Comparison of ENCODE assay signal across 39 cellular contexts in the genomic region with DNA sequence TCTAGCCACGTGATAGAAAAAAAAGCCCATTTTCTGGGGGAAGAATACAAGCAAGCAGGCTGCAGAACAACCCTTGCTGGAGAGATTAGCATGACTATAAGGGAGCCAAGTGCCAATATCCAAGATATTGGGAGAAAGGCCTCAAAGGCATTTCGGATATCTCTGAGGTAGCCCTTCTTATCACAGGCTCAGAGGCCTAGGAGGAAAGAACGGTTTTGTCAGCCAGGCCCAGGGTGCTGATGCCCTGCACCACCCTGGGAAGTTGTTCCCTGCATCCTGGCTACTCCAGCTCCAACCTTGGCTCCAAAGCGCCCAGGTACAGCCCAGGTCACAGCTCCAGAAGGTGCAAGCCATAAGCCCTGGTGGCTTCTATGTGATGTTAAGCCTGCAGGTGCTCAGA.
"Had no signal": no experiment of that assay in that cellular context is flagged by ENCODE, and none has a peak within 500 bp of the region (broad histone marks: within the 10 kb centered on the region; RNA-seq: fewer than 3 reads in every experiment).

No MANE protein-coding gene starts in this region.

- H3K4me3 Mint-ChIP-seq: activated naive CD4-positive, alpha-beta T cell treated with anti-CD3 and anti-CD28 coated beads for 36 hours; activated naive CD4-positive, alpha-beta T cell treated with anti-CD3 and anti-CD28 coated beads, Interleukin-2, amount 10 ng/mL, durations not matched to agents 7 days and 5 days; activated naive CD4-positive, alpha-beta T cell treated with anti-CD3 and anti-CD28 coated beads, Interleukin-2, amount 50 U/mL, for 24 hours; activated naive CD8-positive, alpha-beta T cell; activated naive CD8-positive, alpha-beta T cell treated with anti-CD3 and anti-CD28 coated beads, Interleukin-2, amount 10 ng/mL, durations not matched to agents 7 days and 5 days; activated naive CD8-positive, alpha-beta T cell treated with anti-CD3 and anti-CD28 coated beads, Interleukin-2, amount 50 U/mL, for 24 hours; activated T-cell treated with anti-CD3 and anti-CD28 coated beads, Interleukin-2, amount 50 U/mL, for 24 hours; activated T-cell treated with anti-CD3 and anti-CD28 coated beads, Interleukin-2, amount 50 U/mL, for 4 hours; activated T-cell treated with anti-CD3 and anti-CD28 coated beads, Interleukin-2, amount 50 U/mL, for 72 hours; activated T-helper 1 cell treated with anti-CD3 and anti-CD28 coated beads, Interleukin-12 subunit alpha, Interleukin-12 subunit beta, Interleukin-2, Interleukin-4 antibody, amounts not matched to agents 30 ng/mL and 10 ng/mL and 1 ng/mL, durations not matched to agents 14 hours and 24 hours and 36 hours; activated T-helper 17 cell treated with anti-CD3 and anti-CD28 coated beads, Interleukin-2, amount 50 U/mL, for 72 hours; brain; central memory CD8-positive, alpha-beta T cell had no signal

- H3K36me3 Mint-ChIP-seq: activated naive CD4-positive, alpha-beta T cell treated with anti-CD3 and anti-CD28 coated beads, Interleukin-2, amount 10 ng/mL, durations not matched to agents 7 days and 5 days had no signal

- H3K27ac ChIP-seq: adrenal gland, ascending aorta, body of pancreas, brain microvascular endothelial cell, breast epithelium, cardiac muscle cell had no signal

- H3K4me1 Mint-ChIP-seq: activated naive CD4-positive, alpha-beta T cell treated with anti-CD3 and anti-CD28 coated beads, Interleukin-2, amount 10 ng/mL, durations not matched to agents 7 days and 5 days; activated naive CD4-positive, alpha-beta T cell treated with anti-CD3 and anti-CD28 coated beads, Interleukin-2, amount 50 U/mL, for 24 hours; activated naive CD8-positive, alpha-beta T cell treated with anti-CD3 and anti-CD28 coated beads, Interleukin-2, amount 10 ng/mL, durations not matched to agents 7 days and 5 days; activated naive CD8-positive, alpha-beta T cell treated with anti-CD3 and anti-CD28 coated beads, Interleukin-2, amount 50 U/mL, for 24 hours; activated T-helper 17 cell treated with anti-CD3 and anti-CD28 coated beads, Interleukin-2, amount 50 U/mL, for 72 hours; brain; central memory CD8-positive, alpha-beta T cell had no signal

- FAIRE-seq: astrocyte, bronchial epithelial cell had no signal

- H3K4me1 ChIP-seq: ascending aorta, body of pancreas, breast epithelium had no signal

- H3K9me3 Mint-ChIP-seq: central memory CD8-positive, alpha-beta T cell had no signal

- H3K36me3 ChIP-seq: adrenal gland, ascending aorta, brain microvascular endothelial cell, breast epithelium, cardiac muscle cell had no signal

- H3K27me3 Mint-ChIP-seq: activated naive CD4-positive, alpha-beta T cell treated with anti-CD3 and anti-CD28 coated beads, Interleukin-2, amount 10 ng/mL, durations not matched to agents 7 days and 5 days; activated naive CD8-positive, alpha-beta T cell; activated naive CD8-positive, alpha-beta T cell treated with anti-CD3 and anti-CD28 coated beads, Interleukin-2, amount 10 ng/mL, durations not matched to agents 7 days and 5 days; activated naive CD8-positive, alpha-beta T cell treated with anti-CD3 and anti-CD28 coated beads, Interleukin-2, amount 50 U/mL, for 24 hours; central memory CD8-positive, alpha-beta T cell had no signal

- ATAC-seq: activated naive CD4-positive, alpha-beta T cell treated with anti-CD3 and anti-CD28 coated beads, Interleukin-2, amount 50 U/mL, for 72 hours; activated naive CD8-positive, alpha-beta T cell treated with anti-CD3 and anti-CD28 coated beads, Interleukin-2, amount 50 U/mL, for 24 hours; activated T-cell treated with anti-CD3 and anti-CD28 coated beads, Interleukin-2, amount 50 U/mL, for 4 hours; activated T-cell treated with anti-CD3 and anti-CD28 coated beads, Interleukin-2, amount 50 U/mL, for 72 hours; activated T-helper 17 cell treated with anti-CD3 and anti-CD28 coated beads, Interleukin-2, amount 50 U/mL, for 72 hours; body of pancreas had no signal

- H3K4me3 ChIP-seq: adrenal gland, ascending aorta, body of pancreas, breast epithelium, cardiac muscle cell had no signal

- H3K27ac Mint-ChIP-seq: activated naive CD4-positive, alpha-beta T cell treated with anti-CD3 and anti-CD28 coated beads for 36 hours; activated naive CD4-positive, alpha-beta T cell treated with anti-CD3 and anti-CD28 coated beads, Interleukin-2, amount 10 ng/mL, durations not matched to agents 7 days and 5 days; activated naive CD4-positive, alpha-beta T cell treated with anti-CD3 and anti-CD28 coated beads, Interleukin-2, amount 50 U/mL, for 24 hours; activated naive CD4-positive, alpha-beta T cell treated with anti-CD3 and anti-CD28 coated beads, Interleukin-2, amount 50 U/mL, for 72 hours; activated naive CD8-positive, alpha-beta T cell; activated naive CD8-positive, alpha-beta T cell treated with anti-CD3 and anti-CD28 coated beads, Interleukin-2, amount 10 ng/mL, durations not matched to agents 7 days and 5 days; activated naive CD8-positive, alpha-beta T cell treated with anti-CD3 and anti-CD28 coated beads, Interleukin-2, amount 50 U/mL, for 24 hours; activated T-cell treated with anti-CD3 and anti-CD28 coated beads, Interleukin-2, amount 50 U/mL, for 24 hours; activated T-cell treated with anti-CD3 and anti-CD28 coated beads, Interleukin-2, amount 50 U/mL, for 72 hours; activated T-helper 1 cell treated with anti-CD3 and anti-CD28 coated beads, Interleukin-12 subunit alpha, Interleukin-12 subunit beta, Interleukin-2, Interleukin-4 antibody, amounts not matched to agents 30 ng/mL and 10 ng/mL and 1 ng/mL, durations not matched to agents 14 hours and 24 hours and 36 hours; activated T-helper 17 cell treated with anti-CD3 and anti-CD28 coated beads, Interleukin-2, amount 50 U/mL, for 72 hours; activated T-helper 2 cell treated with anti-CD3 and anti-CD28 coated beads, Interferon-gamma antibody, Interleukin-2, Interleukin-4, amounts not matched to agents 10 μg/mL and 5 μg/mL and 100 μg/mL, durations not matched to agents 14 hours and 24 hours and 36 hours; brain had no signal

- H3K27me3 ChIP-seq: adrenal gland, ascending aorta, body of pancreas, brain microvascular endothelial cell, breast epithelium, cardiac muscle cell had no signal

- DNase-seq: activated effector memory CD4-positive, alpha-beta T cell treated with anti-CD3 and anti-CD28 coated beads, Interleukin-2, amount 50 U/mL, for 16 hours; activated effector memory CD4-positive, alpha-beta T cell treated with Interleukin-2 at 50 U/mL for 16 hours; activated gamma-delta T cell; activated gamma-delta T cell treated with Interleukin-2 at 50 U/mL for 16 hours; activated naive CD4-positive, alpha-beta T cell; activated naive CD4-positive, alpha-beta T cell treated with anti-CD3 and anti-CD28 coated beads for 36 hours; activated naive CD4-positive, alpha-beta T cell treated with anti-CD3 and anti-CD28 coated beads, Interleukin-2, amount 10 ng/mL, durations not matched to agents 7 days and 5 days; activated naive CD4-positive, alpha-beta T cell treated with anti-CD3 and anti-CD28 coated beads, Interleukin-2, amount 50 U/mL, for 16 hours; activated naive CD4-positive, alpha-beta T cell treated with Interleukin-2 at 50 U/mL for 16 hours; activated naive CD8-positive, alpha-beta T cell treated with anti-CD3 and anti-CD28 coated beads, Interleukin-2, amount 10 ng/mL, durations not matched to agents 7 days and 5 days; activated naive CD8-positive, alpha-beta T cell treated with anti-CD3 and anti-CD28 coated beads, Interleukin-2, amount 50 U/mL, for 24 hours; activated T-cell treated with anti-CD3 and anti-CD28 coated beads, Interleukin-2, amount 50 U/mL, for 1 hour; activated T-cell treated with anti-CD3 and anti-CD28 coated beads, Interleukin-2, amount 50 U/mL, for 24 hours; activated T-cell treated with anti-CD3 and anti-CD28 coated beads, Interleukin-2, amount 50 U/mL, for 4 hours; activated T-cell treated with anti-CD3 and anti-CD28 coated beads, Interleukin-2, amount 50 U/mL, for 48 hours; activated T-cell treated with anti-CD3 and anti-CD28 coated beads, Interleukin-2, amount 50 U/mL, for 72 hours; amniotic stem cell; amygdala; anterior cingulate cortex; aorta; body of pancreas; brain microvascular endothelial cell; caudate nucleus; central memory CD4-positive, alpha-beta T cell; cerebellar nuclear complex had no signal
